In genomic region chr3:51967384-51968174, GRCh38 we compare ENCODE assay signal across 8 cellular contexts. TPM values are rescaled to one million over a fixed set of nuclear protein-coding genes. Genes with fewer than 3 reads are reported as not detected.
A peak's percentile ranks its signal among the peaks of the same experiment; 100 is the strongest.
DNase-seq lines count a peak whose midpoint lies in the region; ATAC-seq and TF ChIP-seq lines count a peak whose summit lies in the region.

Gene PCBP4 (minus strand): TSS chr3:51967454. CDS start chr3:51961240, 6,214 bp downstream.

- CTCF ChIA-PET in BJ (lab: Yijun Ruan, JAX): interaction anchor here (2.4 to 4.0 kb wide), 2 partner anchors 15 to 26 kb away, joined by 9 to 32 read pairs; partner anchors contain the start of genes ACY1, PARP3 and RRP9

- ATAC-seq in GM19351 (IDR thresholded peaks at IDR 0.05; ENCODE audit: unreplicated experiment): peak; percentile 61
- peak; percentile 72 for ATAC-seq in upper lobe of right lung
- no peak for ATAC-seq in HG02938 (IDR thresholded peaks at IDR 0.05; ENCODE audit: unreplicated experiment)

- peak within 1 kb of the TSS; percentile 87 for H3K4me3 Mint-ChIP-seq in activated T-helper 1 cell treated with anti-CD3 and anti-CD28 coated beads, Interleukin-12 subunit alpha, Interleukin-12 subunit beta, Interleukin-2, Interleukin-4 antibody, amounts not matched to agents 30 ng/mL and 10 ng/mL and 1 ng/mL, durations not matched to agents 14 hours and 24 hours and 36 hours

- no peaks in the 10 kb centered on the region for H3K9me3 Mint-ChIP-seq in activated T-helper 1 cell treated with anti-CD3 and anti-CD28 coated beads, Interleukin-12 subunit alpha, Interleukin-12 subunit beta, Interleukin-2, Interleukin-4 antibody, amounts not matched to agents 30 ng/mL and 10 ng/mL and 1 ng/mL, durations not matched to agents 14 hours and 24 hours and 36 hours

- DNase-seq in BJ (ENCODE audit: low read depth) (no peak), fibroblast of lung (ENCODE audit: low read depth in 2 of 2) (peak; percentile 30 to 40), myocyte (ENCODE audit: low read depth) (peak; percentile 74), upper lobe of right lung (peak; percentile 78)
- DNase-seq in activated T-helper 1 cell treated with anti-CD3 and anti-CD28 coated beads, Interleukin-12 subunit alpha, Interleukin-12 subunit beta, Interleukin-2, Interleukin-4 antibody, amounts not matched to agents 30 ng/mL and 10 ng/mL and 1 ng/mL, durations not matched to agents 14 hours and 24 hours and 36 hours (ENCODE audit: low spot score): peak; percentile 39

- TF ChIP-seq CTCF in BJ (IDR thresholded peaks at IDR 0.05; ENCODE audit: insufficient read depth, low read depth, low read length) (no peak), Loucy (conservative IDR thresholded peaks at IDR 0.05; ENCODE audit: low read length) (no peak), fibroblast of lung (conservative IDR thresholded peaks at IDR 0.05 in 1 of 2, IDR thresholded peaks at IDR 0.05 in 1 of 2; ENCODE audit: low read depth in 1 of 2, low read length in 2 of 2) (no peak), upper lobe of right lung (IDR thresholded peaks at IDR 0.05) (no peak)

- H3K9me3 ChIP-seq in Loucy (ENCODE audit: insufficient read depth, low read depth, low read length) (no peaks in the 10 kb centered on the region), fibroblast of lung (ENCODE audit: control insufficient read depth, insufficient read depth, low read depth, low read length) (no peaks in the 10 kb centered on the region), upper lobe of right lung (no peaks in the 10 kb centered on the region)

- H3K9ac ChIP-seq in Loucy (ENCODE audit: low read depth, low read length, poor library complexity, severe bottlenecking) (peak within 1 kb of the TSS; percentile 90), fibroblast of lung (ENCODE audit: insufficient read depth, low read length) (peak within 1 kb of the TSS; percentile 67)

- H3K9me2 ChIP-seq in Loucy (replicated peaks; ENCODE audit: low read depth, low read length): no peaks in the 10 kb centered on the region

- H3K4me1 ChIP-seq in Loucy (ENCODE audit: insufficient read depth, low read length, poor library complexity, severe bottlenecking): peaks cover 27% of the 10 kb centered on the region
- peaks cover 8% of the 10 kb centered on the region for H3K4me1 ChIP-seq in fibroblast of lung (ENCODE audit: control insufficient read depth, extremely low read depth, insufficient read depth, low read length)
- H3K4me1 ChIP-seq in upper lobe of right lung: peaks cover 14% of the 10 kb centered on the region

- H3K27ac Mint-ChIP-seq in activated T-helper 1 cell treated with anti-CD3 and anti-CD28 coated beads, Interleukin-12 subunit alpha, Interleukin-12 subunit beta, Interleukin-2, Interleukin-4 antibody, amounts not matched to agents 30 ng/mL and 10 ng/mL and 1 ng/mL, durations not matched to agents 14 hours and 24 hours and 36 hours: peak within 1 kb of the TSS; percentile 81

- peaks cover 5% of the 10 kb centered on the region; the same call in 1 of the 2 replicates for H3F3A ChIP-seq in Loucy (ENCODE audit: low read depth)

- POLR2A ChIA-PET in BJ (lab: Charles Lee): no interaction called here

- H3K27ac ChIP-seq in fibroblast of lung (ENCODE audit: insufficient read depth, low read length) (peak within 1 kb of the TSS; percentile 66), upper lobe of right lung (peak within 1 kb of the TSS; percentile 80)

- peaks cover 3% of the 10 kb centered on the region for H3K36me3 ChIP-seq in BJ (ENCODE audit: control insufficient read depth, insufficient read depth, low read length)
- no peaks in the 10 kb centered on the region for H3K36me3 ChIP-seq in Loucy (ENCODE audit: insufficient read depth, low read length)
- peaks cover 3% of the 10 kb centered on the region for H3K36me3 ChIP-seq in fibroblast of lung (ENCODE audit: control insufficient read depth, insufficient read depth, low read length)
- H3K36me3 ChIP-seq in upper lobe of right lung: no peaks in the 10 kb centered on the region

- peak within 1 kb of the TSS; percentile 45 for H3K4me3 ChIP-seq in BJ (ENCODE audit: low read depth, low read length)
- H3K4me3 ChIP-seq in Loucy (ENCODE audit: low read length, poor library complexity, severe bottlenecking): peak within 1 kb of the TSS; percentile 87
- H3K4me3 ChIP-seq in fibroblast of lung (replicated peaks in 1 of 4; ENCODE audit: control extremely low read depth in 1 of 4, insufficient read depth in 1 of 4, low read depth in 3 of 4, low read length in 4 of 4): peak within 1 kb of the TSS; percentile 59 to 82 (median 70)
- H3K4me3 ChIP-seq in upper lobe of right lung: peak within 1 kb of the TSS; percentile 71

- no peaks in the 10 kb centered on the region for H3K27me3 ChIP-seq in BJ (ENCODE audit: control insufficient read depth, insufficient read depth, low read length)
- H3K27me3 ChIP-seq in Loucy (ENCODE audit: insufficient read depth, low read length, poor library complexity, severe bottlenecking): no peaks in the 10 kb centered on the region
- H3K27me3 ChIP-seq in fibroblast of lung (ENCODE audit: control insufficient read depth, insufficient read depth, low read length): no peaks in the 10 kb centered on the region
- H3K27me3 ChIP-seq in upper lobe of right lung: no peaks in the 10 kb centered on the region

- H3K4me2 ChIP-seq in Loucy (ENCODE audit: low read depth, low read length, poor library complexity, severe bottlenecking) (peak within 1 kb of the TSS; percentile 93), fibroblast of lung (ENCODE audit: extremely low read depth, insufficient read depth, low read length) (peak within 1 kb of the TSS; percentile 83)

- H2AFZ ChIP-seq in Loucy (ENCODE audit: low read length) (peak within 1 kb of the TSS; percentile 78; the same call in 1 of the 2 replicates), fibroblast of lung (ENCODE audit: low read length) (no peak within 1 kb of the TSS)

- peaks cover 4% of the 10 kb centered on the region for H3K27me3 Mint-ChIP-seq in activated T-helper 1 cell treated with anti-CD3 and anti-CD28 coated beads, Interleukin-12 subunit alpha, Interleukin-12 subunit beta, Interleukin-2, Interleukin-4 antibody, amounts not matched to agents 30 ng/mL and 10 ng/mL and 1 ng/mL, durations not matched to agents 14 hours and 24 hours and 36 hours (ENCODE audit: insufficient read depth)

- intact Hi-C loops in activated T-helper 1 cell treated with anti-CD3 and anti-CD28 coated beads, Interleukin-12 subunit alpha, Interleukin-12 subunit beta, Interleukin-2, Interleukin-4 antibody, amounts not matched to agents 30 ng/mL and 10 ng/mL and 1 ng/mL, durations not matched to agents 14 hours and 24 hours and 36 hours (cut with micrococcal nuclease): loop anchor here (1.0 kb wide), 1 partner anchor 25 kb away; the partner anchor contains the start of gene PARP3
- intact Hi-C loops in upper lobe of right lung (cut with DNase I): no loop called here

- H3K36me3 Mint-ChIP-seq in activated T-helper 1 cell treated with anti-CD3 and anti-CD28 coated beads, Interleukin-12 subunit alpha, Interleukin-12 subunit beta, Interleukin-2, Interleukin-4 antibody, amounts not matched to agents 30 ng/mL and 10 ng/mL and 1 ng/mL, durations not matched to agents 14 hours and 24 hours and 36 hours (ENCODE audit: low read depth): peaks cover 7% of the 10 kb centered on the region

- H3K4me1 Mint-ChIP-seq in activated T-helper 1 cell treated with anti-CD3 and anti-CD28 coated beads, Interleukin-12 subunit alpha, Interleukin-12 subunit beta, Interleukin-2, Interleukin-4 antibody, amounts not matched to agents 30 ng/mL and 10 ng/mL and 1 ng/mL, durations not matched to agents 14 hours and 24 hours and 36 hours (ENCODE audit: low read depth): peaks cover 6% of the 10 kb centered on the region

- H4K20me1 ChIP-seq in Loucy (ENCODE audit: insufficient read depth, low read length, poor library complexity, severe bottlenecking) (no peaks in the 10 kb centered on the region), fibroblast of lung (ENCODE audit: control insufficient read depth, extremely low read depth, insufficient read depth, low read length) (no peaks in the 10 kb centered on the region)

- H3K79me2 ChIP-seq in Loucy (ENCODE audit: insufficient read depth, low read length) (peaks cover 5% of the 10 kb centered on the region), fibroblast of lung (ENCODE audit: control insufficient read depth, insufficient read depth, low read length) (peaks cover 14% of the 10 kb centered on the region)

RNA-seq across cellular contexts. Expression of gene PCBP4, which starts in this region (rescaled TPM):
- polyA plus RNA-seq in BJ (2011; rRNA removed): 55.9 and 88.7 TPM in 2 replicates
- 44.2 and 76.7 TPM in 2 replicates for polyA minus RNA-seq in BJ (2011; rRNA and poly(A)+ RNA removed)
- 14.8 and 18.0 TPM in 2 replicates for total RNA-seq in activated T-helper 1 cell treated with anti-CD3 and anti-CD28 coated beads, Interleukin-12 subunit alpha, Interleukin-12 subunit beta, Interleukin-2, Interleukin-4 antibody, amounts not matched to agents 30 ng/mL and 10 ng/mL and 1 ng/mL, durations not matched to agents 14 hours and 24 hours and 36 hours
- total RNA-seq in fibroblast of lung: 23.4 and 46.2 TPM in 2 replicates
- polyA plus RNA-seq in fibroblast of lung: 40.2 and 47.1 TPM in 2 replicates
- polyA plus RNA-seq in fibroblast of lung (2012): 51.0 and 70.8 TPM in 2 replicates
- 100 and 145 TPM in 2 replicates for polyA minus RNA-seq in fibroblast of lung (ENCODE audit: low replicate concordance)
- 159 and 351 TPM in 2 replicates for total RNA-seq in myocyte
- polyA plus RNA-seq in myocyte (2012): 126 TPM
- total RNA-seq in upper lobe of right lung: 37.1 TPM
